Comparison of ENCODE assay signal across 1 cellular context in genomic region chr2:218186355-218186766, GRCh38.
A peak's percentile ranks its signal among the peaks of the same experiment; 100 is the strongest.
TF ChIP-seq lines count a peak whose summit lies in the region.

No MANE protein-coding gene starts in this region.

TF ChIP-seq in K562, 482 proteins besides CTCF, POLR2A, EP300 and RAD21 (continued from another document and continues in another):
- TF ChIP-seq CCNT2 (IDR thresholded peaks at IDR 0.05; ENCODE audit: borderline replicate concordance, extremely low read depth, insufficient read length, low read depth, low read length), result no peak
- no peak for TF ChIP-seq ARHGAP35 (IDR thresholded peaks at IDR 0.05; ENCODE audit: partially characterized antibody)
- peak; percentile 38; the same call in 1 of the 2 replicates for TF ChIP-seq SMC3 (conservative IDR thresholded peaks at IDR 0.05; ENCODE audit: insufficient read depth, low read depth, low read length)
- TF ChIP-seq RBM39 (optimal IDR thresholded peaks at IDR 0.05; ENCODE audit: low read depth, low read length), result no peak
- TF ChIP-seq ILK (tag; IDR thresholded peaks at IDR 0.05; ENCODE audit: borderline replicate concordance, low read depth), result no peak
- TF ChIP-seq PPARD (CRISPR knock-in tag; IDR thresholded peaks at IDR 0.05), result no peak
- TF ChIP-seq IRF1 (CRISPR knock-in tag; IDR thresholded peaks at IDR 0.05; ENCODE audit: borderline replicate concordance), result no peak
- TF ChIP-seq MGA (IDR thresholded peaks at IDR 0.05), result 0 out of 2 replicates have a peak, but pooled peaks have one; percentile 15
- TF ChIP-seq ZNF77 (CRISPR knock-in tag; IDR thresholded peaks at IDR 0.05), result no peak
- no peak for TF ChIP-seq ZNF511 (CRISPR knock-in tag; IDR thresholded peaks at IDR 0.05)
- TF ChIP-seq, protein P1, sequence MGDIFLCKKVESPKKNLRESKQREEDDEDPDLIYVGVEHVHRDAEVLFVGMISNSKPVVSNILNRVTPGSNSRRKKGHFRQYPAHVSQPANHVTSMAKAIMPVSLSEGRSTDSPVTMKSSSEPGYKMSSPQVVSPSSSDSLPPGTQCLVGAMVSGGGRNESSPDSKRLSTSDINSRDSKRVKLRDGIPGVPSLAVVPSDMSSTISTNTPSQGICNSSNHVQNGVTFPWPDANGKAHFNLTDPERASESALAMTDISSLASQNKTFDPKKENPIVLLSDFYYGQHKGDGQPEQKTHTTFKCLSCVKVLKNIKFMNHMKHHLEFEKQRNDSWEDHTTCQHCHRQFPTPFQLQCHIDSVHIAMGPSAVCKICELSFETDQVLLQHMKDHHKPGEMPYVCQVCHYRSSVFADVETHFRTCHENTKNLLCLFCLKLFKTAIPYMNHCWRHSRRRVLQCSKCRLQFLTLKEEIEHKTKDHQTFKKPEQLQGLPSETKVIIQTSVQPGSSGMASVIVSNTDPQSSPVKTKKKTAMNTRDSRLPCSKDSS (IDR thresholded peaks at IDR 0.05; ENCODE audit: low read depth, partially characterized antibody), result no peak
- TF ChIP-seq ADNP (tag; IDR thresholded peaks at IDR 0.05), result no peak
- TF ChIP-seq EHMT2 (IDR thresholded peaks at IDR 0.05), result 0 out of 2 replicates have a peak, but pooled peaks have one; percentile 14
- TF ChIP-seq, protein P2, sequence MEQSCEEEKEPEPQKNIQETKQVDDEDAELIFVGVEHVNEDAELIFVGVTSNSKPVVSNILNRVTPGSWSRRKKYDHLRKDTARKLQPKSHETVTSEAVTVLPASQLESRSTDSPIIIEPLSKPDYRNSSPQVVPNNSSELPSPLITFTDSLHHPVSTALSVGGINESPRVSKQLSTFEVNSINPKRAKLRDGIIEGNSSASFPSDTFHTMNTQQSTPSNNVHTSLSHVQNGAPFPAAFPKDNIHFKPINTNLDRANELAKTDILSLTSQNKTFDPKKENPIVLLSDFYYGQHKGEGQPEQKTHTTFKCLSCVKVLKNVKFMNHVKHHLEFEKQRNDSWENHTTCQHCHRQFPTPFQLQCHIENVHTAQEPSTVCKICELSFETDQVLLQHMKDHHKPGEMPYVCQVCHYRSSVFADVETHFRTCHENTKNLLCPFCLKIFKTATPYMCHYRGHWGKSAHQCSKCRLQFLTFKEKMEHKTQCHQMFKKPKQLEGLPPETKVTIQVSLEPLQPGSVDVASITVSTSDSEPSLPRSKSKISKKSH (CRISPR knock-in tag; IDR thresholded peaks at IDR 0.05), result no peak
- TF ChIP-seq ZBTB11 (CRISPR knock-in tag; IDR thresholded peaks at IDR 0.05), result 0 out of 6 replicates have a peak, but pooled peaks of 1 of the 3 experiments have one; percentile 17
- no peak for TF ChIP-seq SRSF1 (IDR thresholded peaks at IDR 0.05; ENCODE audit: low read depth, low read length)
- no peak for TF ChIP-seq NR4A1 (CRISPR knock-in tag; IDR thresholded peaks at IDR 0.05)
- no peak for TF ChIP-seq NR4A1 (tag; IDR thresholded peaks at IDR 0.05)
- TF ChIP-seq RFX1 (IDR thresholded peaks at IDR 0.05), result no peak
- peak; percentile 53; the same call in 1 of the 2 replicates for TF ChIP-seq L3MBTL2 (IDR thresholded peaks at IDR 0.05)
- TF ChIP-seq HMG20B (CRISPR knock-in tag; IDR thresholded peaks at IDR 0.05), result no peak
